Comparison of ENCODE assay signal across 1 cellular context in genomic region chr9:133417541-133418461, GRCh38.
A peak's percentile ranks its signal among the peaks of the same experiment; 100 is the strongest.
TF ChIP-seq lines count a peak whose summit lies in the region.

Gene REXO4, minus strand, starts transcription at chr9:133418010. Its CDS starts 166 bp downstream, at chr9:133417844.

TF ChIP-seq in HEK293, 187 proteins besides CTCF, POLR2A, EP300 and RAD21 (continued from another document and continues in another):
- TF ChIP-seq REST (tag by site-specific recombination; IDR thresholded peaks at IDR 0.05) = peak; percentile 78
- 0 out of 2 replicates have a peak, but pooled peaks have one; percentile 17 for TF ChIP-seq BCL6B (tag by site-specific recombination; IDR thresholded peaks at IDR 0.05)
- peak; percentile 78 for TF ChIP-seq GLIS1 (tag by site-specific recombination; IDR thresholded peaks at IDR 0.05)
- TF ChIP-seq ZBTB44 (tag by site-specific recombination; IDR thresholded peaks at IDR 0.05) = no peak
- peak; percentile 84 for TF ChIP-seq PBX3 (CRISPR knock-in tag; IDR thresholded peaks at IDR 0.05)
- TF ChIP-seq HOXC10 (CRISPR knock-in tag; IDR thresholded peaks at IDR 0.05) = no peak
- TF ChIP-seq ZNF555 (tag by site-specific recombination; conservative IDR thresholded peaks at IDR 0.05) = no peak
- TF ChIP-seq SP3 (tag by site-specific recombination; IDR thresholded peaks at IDR 0.05) = peak; percentile 89
- TF ChIP-seq ZSCAN4 (tag by site-specific recombination; IDR thresholded peaks at IDR 0.05) = peak; percentile 77; the same call in 1 of the 2 replicates
- no peak; the same call in 1 of the 2 replicates for TF ChIP-seq ZNF341 (tag by site-specific recombination; IDR thresholded peaks at IDR 0.05; ENCODE audit: low read depth)
- TF ChIP-seq ZNF433 (tag by site-specific recombination; IDR thresholded peaks at IDR 0.05; ENCODE audit: low read depth) = no peak
- no peak for TF ChIP-seq ZNF529 (tag by site-specific recombination; IDR thresholded peaks at IDR 0.05; ENCODE audit: insufficient replicate concordance)
- TF ChIP-seq ZBTB21 (tag by site-specific recombination; IDR thresholded peaks at IDR 0.05) = peak; percentile 75
- TF ChIP-seq ZNF146 (tag by site-specific recombination; IDR thresholded peaks at IDR 0.05) = peak; percentile 79
- 0 out of 2 replicates have a peak, but pooled peaks have one; percentile 16 for TF ChIP-seq ZNF221 (tag by site-specific recombination; IDR thresholded peaks at IDR 0.05; ENCODE audit: borderline replicate concordance)
- no peak for TF ChIP-seq ZNF544 (tag by site-specific recombination; IDR thresholded peaks at IDR 0.05)
- peak; percentile 95 for TF ChIP-seq SALL2 (tag by site-specific recombination; IDR thresholded peaks at IDR 0.05; ENCODE audit: borderline replicate concordance)
- no peak for TF ChIP-seq OSR2 (tag by site-specific recombination; IDR thresholded peaks at IDR 0.05)
- no peak for TF ChIP-seq ZNF510 (tag by site-specific recombination; IDR thresholded peaks at IDR 0.05; ENCODE audit: insufficient replicate concordance)
- TF ChIP-seq ZBTB11 (tag by site-specific recombination; conservative IDR thresholded peaks at IDR 0.05; ENCODE audit: low read depth) = peak; percentile 100
- TF ChIP-seq OVOL3 (tag by site-specific recombination; IDR thresholded peaks at IDR 0.05) = peak; percentile 94
- no peak for TF ChIP-seq ZNF768 (tag by site-specific recombination; IDR thresholded peaks at IDR 0.05)
- TF ChIP-seq ZNF645 (tag by site-specific recombination; IDR thresholded peaks at IDR 0.05) = no peak
- TF ChIP-seq ZNF704 (tag by site-specific recombination; IDR thresholded peaks at IDR 0.05) = 0 out of 2 replicates have a peak, but pooled peaks have one; percentile 13
- TF ChIP-seq ZNF558 (tag by site-specific recombination; IDR thresholded peaks at IDR 0.05) = no peak
- TF ChIP-seq ZNF202 (tag by site-specific recombination; IDR thresholded peaks at IDR 0.05; ENCODE audit: borderline replicate concordance) = no peak
- peak; percentile 69 for TF ChIP-seq PRDM4 (tag by site-specific recombination; IDR thresholded peaks at IDR 0.05)
- TF ChIP-seq ZNF513 (tag by site-specific recombination; IDR thresholded peaks at IDR 0.05) = no peak
- TF ChIP-seq ZNF239 (tag by site-specific recombination; IDR thresholded peaks at IDR 0.05) = 0 out of 2 replicates have a peak, but pooled peaks have one; percentile 70
- TF ChIP-seq ZNF138 (tag by site-specific recombination; IDR thresholded peaks at IDR 0.05; ENCODE audit: borderline replicate concordance) = no peak
- no peak for TF ChIP-seq ZNF658 (tag by site-specific recombination; IDR thresholded peaks at IDR 0.05)
- TF ChIP-seq ZNF571 (tag by site-specific recombination; IDR thresholded peaks at IDR 0.05) = no peak
- no peak for TF ChIP-seq ZNF404 (tag by site-specific recombination; IDR thresholded peaks at IDR 0.05)
- TF ChIP-seq ZNF266 (tag by site-specific recombination; IDR thresholded peaks at IDR 0.05; ENCODE audit: low read depth) = no peak
- TF ChIP-seq SCRT1 (tag by site-specific recombination; IDR thresholded peaks at IDR 0.05; ENCODE audit: borderline replicate concordance) = peak; percentile 51; the same call in 1 of the 2 replicates
- TF ChIP-seq ZNF701 (tag by site-specific recombination; IDR thresholded peaks at IDR 0.05) = peak; percentile 74
- no peak for TF ChIP-seq ZNF560 (tag by site-specific recombination; IDR thresholded peaks at IDR 0.05; ENCODE audit: borderline replicate concordance)
- peak; percentile 98 for TF ChIP-seq ZSCAN5A (tag by site-specific recombination; IDR thresholded peaks at IDR 0.05)
